ENCODE assay signal across 14 cellular contexts in the genomic region with DNA sequence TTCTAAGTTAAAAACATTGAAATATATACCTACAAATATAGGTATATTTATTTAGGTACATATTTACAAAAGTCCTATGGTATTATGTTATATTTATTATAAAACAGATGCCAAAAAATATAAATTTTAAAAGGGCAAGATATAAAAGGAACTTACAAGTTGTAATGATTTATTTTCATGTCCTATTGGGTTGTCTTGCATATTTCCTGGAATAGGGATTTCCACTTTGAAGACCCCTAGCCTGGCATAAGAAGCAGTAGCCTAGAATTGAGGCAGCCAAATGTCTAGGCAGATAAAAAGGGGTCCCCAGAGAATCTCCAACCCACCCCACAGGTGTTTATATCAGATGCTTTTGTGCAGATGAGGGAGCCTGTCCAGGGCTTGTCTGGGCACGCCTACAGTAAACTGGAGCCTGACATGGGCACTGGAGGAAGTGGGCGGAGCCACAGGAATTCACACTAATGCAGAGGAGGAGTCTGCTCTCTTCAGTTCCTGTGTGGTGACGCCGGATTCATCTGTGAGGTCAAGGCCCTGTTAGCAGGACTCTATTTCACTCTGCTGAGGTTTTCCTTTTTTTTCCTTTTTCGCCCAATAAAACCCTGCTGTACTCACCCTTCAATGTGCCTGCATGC.
A peak's percentile ranks its signal among the peaks of the same experiment; 100 is the strongest.
DNase-seq lines count a peak whose midpoint lies in the region; ATAC-seq and TF ChIP-seq lines count a peak whose summit lies in the region.
"Had no signal": no experiment of that assay in that cellular context is flagged by ENCODE, and none has a peak within 500 bp of the region (broad histone marks: within the 10 kb centered on the region; RNA-seq: fewer than 3 reads in every experiment).

No MANE protein-coding gene starts in this region.

- peaks cover 13 to 40% (median 21%) of the 10 kb centered on the region in 6 donors for H3K9me3 Mint-ChIP-seq in immature natural killer cell
- H3K9me3 Mint-ChIP-seq: neural crest cell had no signal

- no peak overlapping the region for H3K4me3 Mint-ChIP-seq in immature natural killer cell
- H3K4me3 Mint-ChIP-seq: neural crest cell had no signal

- ATAC-seq in HG03432 (IDR thresholded peaks at IDR 0.05; ENCODE audit: unreplicated experiment) = peak; percentile 71
- ATAC-seq in GM18520 (IDR thresholded peaks at IDR 0.05; ENCODE audit: unreplicated experiment) = no peak
- no peak for ATAC-seq in HG02970 (IDR thresholded peaks at IDR 0.05; ENCODE audit: low FRiP score, unreplicated experiment)
- ATAC-seq: left cardiac atrium had no signal

- H3K36me3 Mint-ChIP-seq in immature natural killer cell = no peaks in the 10 kb centered on the region

- DNase-seq in GM12865 (ENCODE audit: low read depth) (peak; percentile 5), RPMI8226 (peak; percentile 31), iris pigment epithelial cell (ENCODE audit: low read depth) (peak; percentile 69), COLO829 (ENCODE audit: low spot score) (no peak), immature natural killer cell (no peak)
- DNase-seq: activated effector memory CD4-positive, alpha-beta T cell treated with anti-CD3 and anti-CD28 coated beads, Interleukin-2, amount 50 U/mL, for 16 hours; cerebellar nuclear complex; left cardiac atrium; NCI-H146 had no signal

- peaks cover 0 to 2% (median 0%) of the 10 kb centered on the region in 3 donors for H3K27me3 Mint-ChIP-seq in immature natural killer cell (ENCODE audit: low read depth in 3 of 3)

- H3K4me3 ChIP-seq in GM12865 (ENCODE audit: low read depth, low read length) = no peak overlapping the region
- H3K4me3 ChIP-seq: HAP-1 had no signal

- no peak overlapping the region for H3K27ac Mint-ChIP-seq in immature natural killer cell

- no peaks in the 10 kb centered on the region for H3K4me1 Mint-ChIP-seq in immature natural killer cell

- no peak for TF ChIP-seq CTCF in GM12865 (IDR thresholded peaks at IDR 0.05; ENCODE audit: insufficient read depth, low read depth, low read length, missing control alignments)

Comparison
In these comparisons a context has a peak if more than half of its experiments do, and no peak if none do; other contexts are left out.
1. DNase-seq: peak in GM12865 (single experiment), RPMI8226 (single experiment) and iris pigment epithelial cell (single experiment); none in COLO829 (single experiment) and immature natural killer cell (0 of 3).